Comparison of ENCODE assay signal across 8 cellular contexts in genomic region chr13:97435794-97436193, GRCh38. TPM values are rescaled to one million over a fixed set of nuclear protein-coding genes. Genes with fewer than 3 reads are reported as not detected.
DNase-seq lines count a peak whose midpoint lies in the region; ATAC-seq and TF ChIP-seq lines count a peak whose summit lies in the region.

No MANE protein-coding gene starts in this region.

- H3K9ac ChIP-seq in ES-I3 (ENCODE audit: low read depth, low read length) (peak overlapping the region; percentile 79; the same call in 1 of the 2 replicates), MM.1S (ENCODE audit: low read length) (peak overlapping the region; percentile 64; the same call in 1 of the 2 replicates)

- H3K27me3 ChIP-seq in MM.1S (replicated peaks; ENCODE audit: insufficient read depth, low read length) (no peaks in the 10 kb centered on the region), osteoblast (ENCODE audit: insufficient read depth, low read length) (no peaks in the 10 kb centered on the region)

- H4K20me1 ChIP-seq in MM.1S (ENCODE audit: insufficient read depth, low read length) (no peaks in the 10 kb centered on the region), osteoblast (ENCODE audit: insufficient read depth, low read length) (no peaks in the 10 kb centered on the region)

- DNase-seq in MM.1S (peak; percentile 13), choroid plexus epithelial cell (ENCODE audit: low read depth) (peak; percentile 30), osteoblast (ENCODE audit: insufficient read length, low spot score, missing footprints) (no peak), hepatic stellate cell (ENCODE audit: low spot score) (no peak)
- DNase-seq in stimulated activated CD4-positive, alpha-beta T cell treated with anti-CD3 and anti-CD28 coated beads, Interleukin-15, amount 100 ng/mL, for 24 hours: no peak

- H2AFZ ChIP-seq in MM.1S (ENCODE audit: low read length) (no peak overlapping the region), osteoblast (ENCODE audit: low read length) (no peak overlapping the region)

- H3K4me3 ChIP-seq in MM.1S (ENCODE audit: low read length): peak overlapping the region; percentile 76
- H3K4me3 ChIP-seq in choroid plexus epithelial cell (ENCODE audit: low read depth, low read length): peak overlapping the region; percentile 78
- H3K4me3 ChIP-seq in osteoblast (ENCODE audit: insufficient read depth, low read length): peak overlapping the region; percentile 58

- TF ChIP-seq CTCF in MM.1S (IDR thresholded peaks at IDR 0.05; ENCODE audit: low read length) (no peak), choroid plexus epithelial cell (conservative IDR thresholded peaks at IDR 0.05; ENCODE audit: low read depth, low read length) (no peak), osteoblast (IDR thresholded peaks at IDR 0.05; ENCODE audit: extremely low read depth, low read depth, low read length) (no peak)

- H3K27ac ChIP-seq in MM.1S (ENCODE audit: low read length) (no peak overlapping the region), osteoblast (ENCODE audit: low read depth, low read length) (no peak overlapping the region)

- H3K4me1 ChIP-seq in ES-I3 (ENCODE audit: insufficient read depth, low read length) (peaks cover 6% of the 10 kb centered on the region; the same call in 1 of the 2 replicates), MM.1S (ENCODE audit: low read length) (peaks cover 26% of the 10 kb centered on the region; the same call in 1 of the 2 replicates), osteoblast (ENCODE audit: insufficient read depth, low read length) (peaks cover 16% of the 10 kb centered on the region)

- H3K36me3 ChIP-seq in ES-I3 (ENCODE audit: insufficient read depth, low read length) (no peaks in the 10 kb centered on the region), MM.1S (replicated peaks; ENCODE audit: insufficient read depth, low read length) (no peaks in the 10 kb centered on the region), osteoblast (ENCODE audit: insufficient read depth, low read length) (no peaks in the 10 kb centered on the region)

- H3K4me2 ChIP-seq in MM.1S (ENCODE audit: low read depth, low read length) (peak overlapping the region; percentile 85), osteoblast (ENCODE audit: insufficient read depth, low read length) (peak overlapping the region; percentile 94)

- peaks cover 16% of the 10 kb centered on the region for H3F3A ChIP-seq in MM.1S (ENCODE audit: insufficient read depth, low read length)

- H3K79me2 ChIP-seq in MM.1S (ENCODE audit: low read length) (peaks cover 55% of the 10 kb centered on the region), osteoblast (ENCODE audit: insufficient read depth, low read length) (peaks cover 46% of the 10 kb centered on the region)

- ATAC-seq in HG03095 (IDR thresholded peaks at IDR 0.05; ENCODE audit: unreplicated experiment) (no peak), GM19452 (IDR thresholded peaks at IDR 0.05; ENCODE audit: unreplicated experiment) (no peak)

- H3K9me3 ChIP-seq in ES-I3 (ENCODE audit: control insufficient read depth, insufficient read depth, low read length) (no peaks in the 10 kb centered on the region), MM.1S (replicated peaks; ENCODE audit: insufficient read depth, low read length) (no peaks in the 10 kb centered on the region), osteoblast (ENCODE audit: low read depth, low read length) (no peaks in the 10 kb centered on the region)

- H3K9me2 ChIP-seq in MM.1S (replicated peaks; ENCODE audit: insufficient read depth, low read length): no peaks in the 10 kb centered on the region

RNA-seq across cellular contexts. Expression of gene RAP2A, which starts 1.8 kb away (rescaled TPM):
- 46.6 and 49.9 TPM in 2 replicates for total RNA-seq in osteoblast

Comparison
In these comparisons a context has a peak if more than half of its experiments do, and no peak if none do; other contexts are left out.
1. DNase-seq: peak in MM.1S (single experiment) and choroid plexus epithelial cell (single experiment); none in osteoblast (single experiment), hepatic stellate cell (single experiment) and stimulated activated CD4-positive, alpha-beta T cell treated with anti-CD3 and anti-CD28 coated beads, Interleukin-15, amount 100 ng/mL, for 24 hours (single experiment).
2. Peak in every context shown above with its lines, with median percentiles within 50 percentile points of each other: H3K4me3 ChIP-seq.